Comparison of ENCODE assay signal across 12 cellular contexts in genomic region chr4:39036172-39036571, GRCh38.
DNase-seq lines count a peak whose midpoint lies in the region; ATAC-seq and TF ChIP-seq lines count a peak whose summit lies in the region.
"Had no signal": no experiment of that assay in that cellular context is flagged by ENCODE, and none has a peak within 500 bp of the region (broad histone marks: within the 10 kb centered on the region; RNA-seq: fewer than 3 reads in every experiment).

No MANE protein-coding gene starts in this region.

- no peak overlapping the region for H3K4me3 ChIP-seq in SU-DHL-6 (ENCODE audit: insufficient read depth, low read length, poor library complexity, severe bottlenecking)
- no peak overlapping the region for H3K4me3 ChIP-seq in skeletal muscle cell (ENCODE audit: low read depth, low read length)
- H3K4me3 ChIP-seq: gastroesophageal sphincter, spleen, transverse colon had no signal

- H3K9me2 ChIP-seq in SU-DHL-6 (replicated peaks; ENCODE audit: insufficient read depth, low read length) = no peaks in the 10 kb centered on the region

- peak overlapping the region; percentile 97 for H2AFZ ChIP-seq in SU-DHL-6 (ENCODE audit: low read depth, low read length, severe bottlenecking)

- TF ChIP-seq CTCF in SU-DHL-6 (IDR thresholded peaks at IDR 0.05; ENCODE audit: insufficient read depth, low read length, poor library complexity, severe bottlenecking) = no peak

- 0 out of 2 replicates have a peak overlapping the region, but pooled peaks have one; percentile 34 for H3K9ac ChIP-seq in SU-DHL-6 (ENCODE audit: low read length)

- H3K4me2 ChIP-seq in SU-DHL-6 (ENCODE audit: low read depth, low read length, poor library complexity, severe bottlenecking) = peak overlapping the region; percentile 54

- peaks cover 63% of the 10 kb centered on the region for H3F3A ChIP-seq in SU-DHL-6 (ENCODE audit: insufficient read depth)

- peak overlapping the region; percentile 70 for H3K27ac ChIP-seq in SU-DHL-6 (ENCODE audit: low read depth, low read length)
- H3K27ac ChIP-seq: gastroesophageal sphincter, spleen had no signal

- H4K20me1 ChIP-seq in SU-DHL-6 (ENCODE audit: low read depth, low read length) = no peaks in the 10 kb centered on the region

- ATAC-seq in HG03280 (IDR thresholded peaks at IDR 0.05; ENCODE audit: unreplicated experiment) (no peak), GM21381 (IDR thresholded peaks at IDR 0.05; ENCODE audit: unreplicated experiment) (no peak), GM21367 (IDR thresholded peaks at IDR 0.05; ENCODE audit: unreplicated experiment) (no peak)
- ATAC-seq: activated CD8-positive, alpha-beta memory T cell treated with anti-CD3 and anti-CD28 coated beads, Interleukin-2, amount 10 ng/mL, durations not matched to agents 7 days and 5 days; gastroesophageal sphincter had no signal

- H3K27me3 ChIP-seq in SU-DHL-6 (ENCODE audit: low read length) = no peaks in the 10 kb centered on the region
- H3K27me3 ChIP-seq: gastroesophageal sphincter, spleen, transverse colon had no signal

- peaks cover 4% of the 10 kb centered on the region for H3K79me2 ChIP-seq in SU-DHL-6 (ENCODE audit: insufficient read depth, low read length)

- H3K9me3 ChIP-seq in SU-DHL-6 (ENCODE audit: insufficient read depth, low read length) = no peaks in the 10 kb centered on the region
- H3K9me3 ChIP-seq: gastroesophageal sphincter, spleen, transverse colon had no signal

- no peaks in the 10 kb centered on the region for H3K36me3 ChIP-seq in SU-DHL-6 (ENCODE audit: low read length)
- H3K36me3 ChIP-seq: gastroesophageal sphincter, spleen, transverse colon had no signal

- DNase-seq in HS-27A (ENCODE audit: low read depth) (peak; percentile 77), fibroblast of gingiva (ENCODE audit: low read depth) (peak; percentile 75), skeletal muscle cell (ENCODE audit: low read depth) (peak; percentile 47)
- DNase-seq: activated CD8-positive, alpha-beta memory T cell treated with anti-CD3 and anti-CD28 coated beads, Interleukin-2, amount 10 ng/mL, durations not matched to agents 7 days and 5 days; NCI-H2227 treated with DMSO at 0.1 percent for 48 hours; spleen; transverse colon had no signal
